In genomic region chr19:22622901-22623840, GRCh38 we compare ENCODE assay signal across 18 cellular contexts. TPM values are rescaled to one million over a fixed set of nuclear protein-coding genes. Genes with fewer than 3 reads are reported as not detected.
A peak's percentile ranks its signal among the peaks of the same experiment; 100 is the strongest.
DNase-seq lines count a peak whose midpoint lies in the region; ATAC-seq and TF ChIP-seq lines count a peak whose summit lies in the region.
"Had no signal": no experiment of that assay in that cellular context is flagged by ENCODE, and none has a peak within 500 bp of the region (broad histone marks: within the 10 kb centered on the region; RNA-seq: fewer than 3 reads in every experiment).

No MANE protein-coding gene starts in this region.

- TF ChIP-seq CTCF in Peyer's patch (IDR thresholded peaks at IDR 0.05) = no peak
- TF ChIP-seq CTCF in gastroesophageal sphincter (IDR thresholded peaks at IDR 0.05) = peak in 1 of 4 experiments; percentile 39
- TF ChIP-seq CTCF in thoracic aorta (IDR thresholded peaks at IDR 0.05) = peak; percentile 36

- H3K36me3 ChIP-seq in Peyer's patch = no peaks in the 10 kb centered on the region
- H3K36me3 ChIP-seq in gastroesophageal sphincter = no peaks in the 10 kb centered on the region
- H3K36me3 ChIP-seq in thoracic aorta = no peaks in the 10 kb centered on the region
- no peaks in the 10 kb centered on the region for H3K36me3 ChIP-seq in HAP-1 (replicated peaks)
- H3K36me3 ChIP-seq: neural progenitor cell had no signal

- DNase-seq in Peyer's patch (peak in 1 of 3 donors; percentile 10), occipital lobe (lab: John Stamatoyannopoulos, UW) (peak; percentile 1), thoracic aorta (ENCODE audit: low spot score) (no peak), HAP-1 (ENCODE audit: low spot score in 2 of 2) (no peak), HCEC 1CT (no peak)
- DNase-seq: activated naive CD4-positive, alpha-beta T cell treated with anti-CD3 and anti-CD28 coated beads for 36 hours; effector memory CD4-positive, alpha-beta T cell; mesendoderm; NCI-H187; NCI-H69; T-helper 1 cell had no signal

- TF ChIP-seq POLR2A in Peyer's patch (IDR thresholded peaks at IDR 0.05) (no peak), gastroesophageal sphincter (IDR thresholded peaks at IDR 0.05) (no peak)

- WGBS in gastroesophageal sphincter (ENCODE audit: low coverage in 1 of 2), 2 donors = 0% methylated on average over 3 of the region's 71 CpGs; no CpG with 5 or more reads in 1 of the 2 donors

- H3K4me3 ChIP-seq in Peyer's patch (peak overlapping the region in 3 of 4 donors; percentile 8 to 34 (median 12)), gastroesophageal sphincter (peak overlapping the region in 1 of 2 donors; percentile 41), thoracic aorta (peak overlapping the region; percentile 61), HAP-1 (no peak overlapping the region)
- H3K4me3 ChIP-seq: neural progenitor cell had no signal

- ATAC-seq in gastroesophageal sphincter = peak; percentile 75
- no peak for ATAC-seq in thoracic aorta (ENCODE audit: insufficient number of reproducible peaks, low FRiP score, low read depth)
- ATAC-seq in HG02870 (IDR thresholded peaks at IDR 0.05; ENCODE audit: unreplicated experiment) = no peak
- ATAC-seq in HG03280 (IDR thresholded peaks at IDR 0.05; ENCODE audit: unreplicated experiment) = no peak
- ATAC-seq: activated CD4-positive, CD25-positive, alpha-beta regulatory T cell treated with anti-CD3 and anti-CD28 coated beads, Interleukin-2, amount 50 U/mL, for 24 hours; Panc1 had no signal

- no peaks in the 10 kb centered on the region for H3K27me3 ChIP-seq in Peyer's patch
- peaks cover 55% of the 10 kb centered on the region for H3K27me3 ChIP-seq in gastroesophageal sphincter
- H3K27me3 ChIP-seq in thoracic aorta (replicated peaks; ENCODE audit: insufficient read depth) = no peaks in the 10 kb centered on the region
- H3K27me3 ChIP-seq in HAP-1 (ENCODE audit: low read depth) = no peaks in the 10 kb centered on the region
- H3K27me3 ChIP-seq: neural progenitor cell had no signal

- H3K4me1 ChIP-seq in Peyer's patch (no peaks in the 10 kb centered on the region), gastroesophageal sphincter (peaks cover 0 to 9% (median 0%) of the 10 kb centered on the region in 3 donors), thoracic aorta (ENCODE audit: control insufficient read depth in 1 of 2, low read depth in 2 of 2) (no peaks in the 10 kb centered on the region), HAP-1 (no peaks in the 10 kb centered on the region)
- H3K4me1 ChIP-seq: neural progenitor cell had no signal

- peaks cover 0 to 9% (median 4%) of the 10 kb centered on the region in 4 donors for H3K9me3 ChIP-seq in Peyer's patch
- H3K9me3 ChIP-seq in gastroesophageal sphincter = no peaks in the 10 kb centered on the region
- H3K9me3 ChIP-seq in thoracic aorta = no peaks in the 10 kb centered on the region
- H3K9me3 ChIP-seq in HAP-1 = no peaks in the 10 kb centered on the region

- H3K27ac ChIP-seq in Peyer's patch (no peak overlapping the region), gastroesophageal sphincter (peak overlapping the region in 1 of 4 donors; percentile 59), thoracic aorta (no peak overlapping the region)
- H3K27ac ChIP-seq: neural progenitor cell had no signal

- in situ Hi-C loops in HAP-1 (cut with MboI; ENCODE audit: low sequenced_read_pairs) = no loop called here

- no peak for TF ChIP-seq EP300 in gastroesophageal sphincter (IDR thresholded peaks at IDR 0.05)

RNA-seq across cellular contexts. Expression of gene ZNF492, which starts 11.0 kb away (rescaled TPM):
- under 1 TPM in 2 of 4 donors, not detected in 2; 0.27 to 0.38 TPM for total RNA-seq in Peyer's patch
- under 1 TPM; 0.05 to 0.42 (median 0.21) TPM for total RNA-seq in gastroesophageal sphincter
- 4.4 TPM for total RNA-seq in occipital lobe
- total RNA-seq in thoracic aorta = not detected
- total RNA-seq: HT1080 had no signal
